Comparison of ENCODE assay signal across 14 cellular contexts in genomic region chr5:39506216-39506615, GRCh38.
"Had no signal": no experiment of that assay in that cellular context is flagged by ENCODE, and none has a peak within 500 bp of the region (broad histone marks: within the 10 kb centered on the region; RNA-seq: fewer than 3 reads in every experiment).

No MANE protein-coding gene starts in this region.

- H3K36me3 ChIP-seq: ascending aorta, pancreas had no signal

- H3K4me1 ChIP-seq: ascending aorta, pancreas had no signal

- H3K9me3 ChIP-seq: ascending aorta, pancreas had no signal

- H3K27ac ChIP-seq: ascending aorta, coronary artery, pancreas had no signal

- DNase-seq: activated CD4-positive, alpha-beta T cell treated with anti-CD3 and anti-CD28 coated beads, Interleukin-2, amount 50 U/mL, for 4 hours; activated effector memory CD4-positive, alpha-beta T cell treated with anti-CD3 and anti-CD28 coated beads, Interleukin-2, amount 50 U/mL, for 16 hours; activated T-cell treated with anti-CD3 and anti-CD28 coated beads, Interleukin-2, amount 50 U/mL, for 72 hours; kidney; natural killer cell; pancreas; stimulated activated CD8-positive, alpha-beta memory T cell treated with anti-CD3 and anti-CD28 coated beads, Interleukin-4, amount 100 ng/mL, for 48 hours; stimulated activated naive CD8-positive, alpha-beta T cell treated with anti-CD3 and anti-CD28 coated beads, Interleukin-15, Interleukin-2, amounts not matched to agents 100 U/mL and 50 U/mL, for 24 hours; substantia nigra; T-helper 2 cell had no signal

- H3K4me3 ChIP-seq: ascending aorta, coronary artery, pancreas had no signal

- ATAC-seq: activated T-cell treated with anti-CD3 and anti-CD28 coated beads, Interleukin-2, amount 50 U/mL, for 72 hours; left lobe of liver; natural killer cell; pancreas; sciatic nerve; stimulated activated naive CD8-positive, alpha-beta T cell treated with anti-CD3 and anti-CD28 coated beads, Interleukin-15, Interleukin-2, amounts not matched to agents 100 U/mL and 50 U/mL, for 24 hours had no signal

- H3K27me3 ChIP-seq: ascending aorta, pancreas had no signal
